Comparison of ENCODE assay signal across 11 cellular contexts in genomic region chr7:2971914-2972530, GRCh38.
A peak's percentile ranks its signal among the peaks of the same experiment; 100 is the strongest.
DNase-seq lines count a peak whose midpoint lies in the region; ATAC-seq and TF ChIP-seq lines count a peak whose summit lies in the region.
"Had no signal": no experiment of that assay in that cellular context is flagged by ENCODE, and none has a peak within 500 bp of the region (broad histone marks: within the 10 kb centered on the region; RNA-seq: fewer than 3 reads in every experiment).

No MANE protein-coding gene starts in this region.

- TF ChIP-seq CTCF in natural killer cell (IDR thresholded peaks at IDR 0.05) (no peak), MCF 10A (IDR thresholded peaks at IDR 0.05; ENCODE audit: unreplicated experiment) (no peak)

- no peak overlapping the region for H3K23ac ChIP-seq in neuronal stem cell (ENCODE audit: low read depth, low read length, poor library complexity)

- no peak overlapping the region for H3K27ac Mint-ChIP-seq in natural killer cell
- no peak overlapping the region for H3K27ac Mint-ChIP-seq in MCF 10A (ENCODE audit: low read depth, unreplicated experiment)

- H2BK120ac ChIP-seq in neuronal stem cell (ENCODE audit: low read depth, low read length): no peak overlapping the region

- H3K4me3 ChIP-seq in neuronal stem cell (ENCODE audit: low read length in 2 of 2): no peak overlapping the region
- H3K4me3 ChIP-seq: upper lobe of left lung had no signal

- POLR2A ChIA-PET in MCF 10A (lab: Yijun Ruan, JAX): interaction anchor here (0.7 kb wide), 1 partner anchor 48 kb away, joined by 3 read pairs; no protein-coding TSS in a partner anchor

- CTCF ChIA-PET in MCF 10A (lab: Yijun Ruan, JAX): no interaction called here

- H2AFZ ChIP-seq in neuronal stem cell (ENCODE audit: low read length): no peak overlapping the region

- no peaks in the 10 kb centered on the region for H3K27me3 Mint-ChIP-seq in natural killer cell (ENCODE audit: low read depth in 2 of 2)
- no peaks in the 10 kb centered on the region for H3K27me3 Mint-ChIP-seq in MCF 10A (ENCODE audit: insufficient read depth, unreplicated experiment)

- no TSS peak for BruUV-seq in MCF 10A (replicated peaks; lab: Mats Ljungman, UMichigan)

- no peak overlapping the region for H2BK12ac ChIP-seq in neuronal stem cell (ENCODE audit: low read length)

- no peak overlapping the region for H3K4ac ChIP-seq in neuronal stem cell (ENCODE audit: low read length)

- H3K79me1 ChIP-seq in neuronal stem cell (ENCODE audit: low read depth, low read length): no peaks in the 10 kb centered on the region

- no peaks in the 10 kb centered on the region for H3K4me1 ChIP-seq in neuronal stem cell (ENCODE audit: control insufficient read depth in 2 of 2, insufficient read depth in 1 of 2, low read depth in 1 of 2, low read length in 2 of 2)
- H3K4me1 ChIP-seq: upper lobe of left lung had no signal

- no peaks in the 10 kb centered on the region for H3K36me3 Mint-ChIP-seq in natural killer cell
- H3K36me3 Mint-ChIP-seq in MCF 10A (ENCODE audit: insufficient read depth, unreplicated experiment): no peaks in the 10 kb centered on the region

- no peak overlapping the region for H2BK15ac ChIP-seq in neuronal stem cell (ENCODE audit: low read length)

- no peak overlapping the region for H3K4me2 ChIP-seq in neuronal stem cell (ENCODE audit: insufficient read depth, low read length, poor library complexity, severe bottlenecking)

- peak overlapping the region; percentile 76 for H3K4me3 Mint-ChIP-seq in natural killer cell
- H3K4me3 Mint-ChIP-seq in MCF 10A (ENCODE audit: unreplicated experiment): no peak overlapping the region

- H3K9me3 Mint-ChIP-seq in natural killer cell: no peaks in the 10 kb centered on the region
- H3K9me3 Mint-ChIP-seq in MCF 10A (ENCODE audit: unreplicated experiment): no peaks in the 10 kb centered on the region

- WGBS in neuronal stem cell (ENCODE audit: extremely low coverage in 2 of 2, insufficient read length in 2 of 2, insufficient replicate concordance in 1 of 2), 2 donors: no CpG with 5 or more reads among the region's 5 CpGs

- DNase-seq in KG1 (lab: John Stamatoyannopoulos, UW) (peak; percentile 52), natural killer cell (no peak), glomerular visceral epithelial cell (ENCODE audit: extremely low spot score) (no peak), MCF 10A (ENCODE audit: unreplicated experiment) (no peak), NCI-H1930 (lab: John Stamatoyannopoulos, UW) (no peak), neuronal stem cell (ENCODE audit: low spot score) (no peak)
- DNase-seq: mammary epithelial cell had no signal

- H3K9me3 ChIP-seq in neuronal stem cell (replicated peaks in 1 of 2; ENCODE audit: control insufficient read depth in 2 of 2, insufficient read depth in 1 of 2, low read depth in 1 of 2, low read length in 2 of 2): peaks cover 0 to 2% of the 10 kb centered on the region in 2 donors
- H3K9me3 ChIP-seq: upper lobe of left lung had no signal

- ATAC-seq in GM18867 (IDR thresholded peaks at IDR 0.05; ENCODE audit: unreplicated experiment) (peak; percentile 73), GM21576 (IDR thresholded peaks at IDR 0.05; ENCODE audit: unreplicated experiment) (peak; percentile 76), natural killer cell (peak in 2 of 3 donors; percentile 49 to 58)
- ATAC-seq: Panc1 had no signal

- no peak overlapping the region for H3K14ac ChIP-seq in neuronal stem cell (ENCODE audit: low read length)

- H3K36me3 ChIP-seq in neuronal stem cell (replicated peaks in 1 of 2; ENCODE audit: control insufficient read depth in 2 of 2, insufficient read depth in 2 of 2, low read length in 2 of 2): no peaks in the 10 kb centered on the region
- H3K36me3 ChIP-seq: upper lobe of left lung had no signal

- no peak overlapping the region for H4K91ac ChIP-seq in neuronal stem cell (ENCODE audit: low read depth, low read length, poor library complexity)

- peaks cover 20 to 31% of the 10 kb centered on the region in 2 donors for H3K4me1 Mint-ChIP-seq in natural killer cell
- no peaks in the 10 kb centered on the region for H3K4me1 Mint-ChIP-seq in MCF 10A (ENCODE audit: insufficient read depth, unreplicated experiment)

- H3K9ac ChIP-seq in neuronal stem cell (ENCODE audit: low read depth, low read length, poor library complexity): no peak overlapping the region

- H2AK5ac ChIP-seq in neuronal stem cell (ENCODE audit: low read depth, low read length): no peak overlapping the region

- no peaks in the 10 kb centered on the region for H3K27me3 ChIP-seq in neuronal stem cell (ENCODE audit: control insufficient read depth in 3 of 3, insufficient read depth in 3 of 3, low read depth in 1 of 3, low read length in 3 of 3)
- H3K27me3 ChIP-seq: upper lobe of left lung had no signal

- no peak overlapping the region for H3K18ac ChIP-seq in neuronal stem cell (ENCODE audit: low read length)

- intact Hi-C loops in natural killer cell (cut with micrococcal nuclease) (no loop called here), MCF 10A (cut with micrococcal nuclease) (no loop called here)

- H3K27ac ChIP-seq in neuronal stem cell (replicated peaks; ENCODE audit: low read length): no peak overlapping the region
- H3K27ac ChIP-seq: upper lobe of left lung had no signal

- no peak overlapping the region for H4K8ac ChIP-seq in neuronal stem cell (ENCODE audit: low read depth, low read length)

- no peak overlapping the region for H2BK5ac ChIP-seq in neuronal stem cell (ENCODE audit: low read length)
